In genomic region chr11:76380977-76381719, GRCh38 we compare ENCODE assay signal across 8 cellular contexts. TPM values are rescaled to one million over a fixed set of nuclear protein-coding genes. Genes with fewer than 3 reads are reported as not detected.
DNase-seq lines count a peak whose midpoint lies in the region; ATAC-seq and TF ChIP-seq lines count a peak whose summit lies in the region.

Gene GVQW3 (plus strand): TSS chr11:76381323. CDS start chr11:76381829, 506 bp downstream.
Gene THAP12 (minus strand): TSS chr11:76381132. CDS start chr11:76380836, 296 bp downstream.

- H3K27me3 Mint-ChIP-seq in activated B cell treated with CpG ODN at 0.5 μM for 24 hours = no peaks in the 10 kb centered on the region

- H3K9me3 Mint-ChIP-seq in activated B cell treated with CpG ODN at 0.5 μM for 24 hours = no peaks in the 10 kb centered on the region

- no peak for TF ChIP-seq CTCF in activated B cell treated with CpG ODN at 0.5 μM for 24 hours (IDR thresholded peaks at IDR 0.05)

- intact Hi-C loops in activated B cell treated with CpG ODN at 0.5 μM for 24 hours (cut with micrococcal nuclease) = loop anchor here (1.0 to 5.0 kb wide), 6 partner anchors 63 to 567 kb away; no protein-coding TSS in a partner anchor

- H3K4me1 Mint-ChIP-seq in activated B cell treated with CpG ODN at 0.5 μM for 24 hours = peaks cover 63% of the 10 kb centered on the region

- peak within 1 kb of the TSS; percentile 94 for H3K4me3 Mint-ChIP-seq in activated B cell treated with CpG ODN at 0.5 μM for 24 hours

- POLR2A ChIA-PET in activated B cell treated with CpG ODN at 0.5 μM for 24 hours (lab: Charles Lee) = no interaction called here

- peak; percentile 77 for ATAC-seq in GM19023 (IDR thresholded peaks at IDR 0.05; ENCODE audit: unreplicated experiment)
- ATAC-seq in HG03196 (IDR thresholded peaks at IDR 0.05; ENCODE audit: unreplicated experiment) = peak; percentile 80
- peak; percentile 87 for ATAC-seq in activated B cell treated with CpG ODN at 0.5 μM for 24 hours (ENCODE audit: low read depth)

- H3K27ac ChIP-seq in caudate nucleus (ENCODE audit: low read depth, low read length) = peak within 1 kb of the TSS; percentile 52

- H3K27ac Mint-ChIP-seq in activated B cell treated with CpG ODN at 0.5 μM for 24 hours = peak within 1 kb of the TSS; percentile 88

- DNase-seq in AG20443 (ENCODE audit: low spot score) (peak; percentile 100), NCI-H2227 treated with DMSO at 0.1 percent for 48 hours (lab: John Stamatoyannopoulos, UW) (peak; percentile 97), activated B cell treated with CpG ODN at 0.5 μM for 24 hours (peak; percentile 97), caudate nucleus (lab: John Stamatoyannopoulos, UW) (peak; percentile 58 to 99 (median 95)), islet precursor cell (peak; percentile 98)
- peak; percentile 90 to 95 (median 94) for DNase-seq in stimulated activated CD4-positive, alpha-beta T cell treated with anti-CD3 and anti-CD28 coated beads, Interleukin-12 subunit alpha, Interleukin-12 subunit beta, amount 100 ng/mL, for 48 hours (ENCODE audit: low read depth in 2 of 3, low spot score in 1 of 3)

- CTCF ChIA-PET in activated B cell treated with CpG ODN at 0.5 μM for 24 hours (lab: Charles Lee) = no interaction called here

- H3K36me3 Mint-ChIP-seq in activated B cell treated with CpG ODN at 0.5 μM for 24 hours (ENCODE audit: low read depth) = peaks cover 7% of the 10 kb centered on the region

RNA-seq across cellular contexts. Expression of gene GVQW3, which starts in this region (rescaled TPM):
- 2.6 and 3.0 TPM in 2 replicates for total RNA-seq in activated B cell treated with CpG ODN at 0.5 μM for 24 hours

RNA-seq across cellular contexts. Expression of gene THAP12, which starts in this region (rescaled TPM):
- 56.5 and 60.2 TPM in 2 replicates for total RNA-seq in activated B cell treated with CpG ODN at 0.5 μM for 24 hours

Comparison
In these comparisons a context has a peak if more than half of its experiments do, and no peak if none do; other contexts are left out.
1. Peak in every context shown above with its lines: DNase-seq, ATAC-seq and H3K27ac ChIP-seq.